8 cellular contexts compared by ENCODE assay signal in genomic region chr16:89097528-89097846, GRCh38. TPM values are rescaled to one million over a fixed set of nuclear protein-coding genes. Genes with fewer than 3 reads are reported as not detected.
DNase-seq lines count a peak whose midpoint lies in the region; ATAC-seq and TF ChIP-seq lines count a peak whose summit lies in the region.

No MANE protein-coding gene starts in this region.

- H3K9me3 Mint-ChIP-seq in effector memory CD8-positive, alpha-beta T cell, result no peaks in the 10 kb centered on the region

- H3K4me1 Mint-ChIP-seq in effector memory CD8-positive, alpha-beta T cell (ENCODE audit: low read depth in 2 of 2), result peaks cover 52 to 53% of the 10 kb centered on the region in 2 donors

- H3F3A ChIP-seq in SU-DHL-6 (ENCODE audit: insufficient read depth), result peaks cover 47% of the 10 kb centered on the region

- TF ChIP-seq POLR2A in stomach (IDR thresholded peaks at IDR 0.05), result no peak

- H3K4me3 ChIP-seq in SU-DHL-6 (ENCODE audit: insufficient read depth, low read length, poor library complexity, severe bottlenecking) (peak overlapping the region; percentile 44), stomach (no peak overlapping the region), ascending aorta (no peak overlapping the region)

- intact Hi-C loops in Right ventricle myocardium inferior (cut with DNase I), result no loop called here
- intact Hi-C loops in left cardiac atrium (cut with DNase I), result loop anchor here in 1 of 2 donors (10.0 kb wide), 1 partner anchor 153 kb away; no protein-coding TSS in a partner anchor
- intact Hi-C loops in stomach (cut with DNase I; ENCODE audit: low total_unique reads), result no loop called here
- intact Hi-C loops in ascending aorta (cut with DNase I), result loop anchor here (10.0 kb wide), 2 partner anchors 67 to 117 kb away; partner anchors contain the start of gene ZNF778

- no peaks in the 10 kb centered on the region for H3K27me3 Mint-ChIP-seq in effector memory CD8-positive, alpha-beta T cell

- no peak for TF ChIP-seq EP300 in stomach (IDR thresholded peaks at IDR 0.05)

- H3K4me1 ChIP-seq in stomach, result peaks cover 31 to 76% (median 57%) of the 10 kb centered on the region in 4 donors
- H3K4me1 ChIP-seq in ascending aorta, result peaks cover 0 to 21% of the 10 kb centered on the region in 2 donors

- peak overlapping the region; percentile 96 to 99 for H3K27ac Mint-ChIP-seq in effector memory CD8-positive, alpha-beta T cell

- no peaks in the 10 kb centered on the region for H4K20me1 ChIP-seq in SU-DHL-6 (ENCODE audit: low read depth, low read length)

- no peak for ATAC-seq in Right ventricle myocardium inferior
- ATAC-seq in left cardiac atrium, result no peak
- ATAC-seq in effector memory CD8-positive, alpha-beta T cell (replicated peaks), result peak; percentile 1
- ATAC-seq in activated CD4-positive, CD25-positive, alpha-beta regulatory T cell treated with anti-CD3 and anti-CD28 coated beads, Interleukin-2, amount 50 U/mL, for 24 hours, result no peak

- H3K4me3 Mint-ChIP-seq in effector memory CD8-positive, alpha-beta T cell, result peak overlapping the region; percentile 80 to 93

- H3K9me2 ChIP-seq in SU-DHL-6 (replicated peaks; ENCODE audit: insufficient read depth, low read length), result no peaks in the 10 kb centered on the region

- H3K36me3 ChIP-seq in SU-DHL-6 (ENCODE audit: low read length), result 0 out of 2 replicates have a peak, but pooled peaks cover 3% of the 10 kb centered on the region
- H3K36me3 ChIP-seq in stomach, result peaks cover 15 to 35% (median 29%) of the 10 kb centered on the region in 4 donors
- H3K36me3 ChIP-seq in ascending aorta, result peaks cover 19 to 20% of the 10 kb centered on the region in 2 donors

- H3K4me2 ChIP-seq in SU-DHL-6 (ENCODE audit: low read depth, low read length, poor library complexity, severe bottlenecking), result peak overlapping the region; percentile 86

- peaks cover 43% of the 10 kb centered on the region for H3K36me3 Mint-ChIP-seq in effector memory CD8-positive, alpha-beta T cell (ENCODE audit: insufficient read depth)

- DNase-seq in Right ventricle myocardium inferior (ENCODE audit: missing footprints) (peak; percentile 40), left cardiac atrium (no peak), stomach (no peak), G401 (ENCODE audit: low spot score) (no peak), ascending aorta (ENCODE audit: low spot score in 2 of 2) (no peak)
- no peak for DNase-seq in effector memory CD8-positive, alpha-beta T cell

- H3K9ac ChIP-seq in SU-DHL-6 (ENCODE audit: low read length), result peak overlapping the region; percentile 98

- no peak overlapping the region for H2AFZ ChIP-seq in SU-DHL-6 (ENCODE audit: low read depth, low read length, severe bottlenecking)

- H3K27me3 ChIP-seq in SU-DHL-6 (ENCODE audit: low read length) (no peaks in the 10 kb centered on the region), stomach (no peaks in the 10 kb centered on the region), ascending aorta (no peaks in the 10 kb centered on the region)

- TF ChIP-seq CTCF in SU-DHL-6 (IDR thresholded peaks at IDR 0.05; ENCODE audit: insufficient read depth, low read length, poor library complexity, severe bottlenecking) (no peak), stomach (IDR thresholded peaks at IDR 0.05) (no peak), ascending aorta (IDR thresholded peaks at IDR 0.05) (no peak)

- 55 to 86% (median 67%) methylated on average over 4 to 10 of the region's 10 CpGs for WGBS in stomach, 5 donors

- H3K9me3 ChIP-seq in SU-DHL-6 (ENCODE audit: insufficient read depth, low read length), result no peaks in the 10 kb centered on the region
- H3K9me3 ChIP-seq in stomach, result no peaks in the 10 kb centered on the region
- H3K9me3 ChIP-seq in ascending aorta, result no peaks in the 10 kb centered on the region

- peaks cover 65% of the 10 kb centered on the region for H3K79me2 ChIP-seq in SU-DHL-6 (ENCODE audit: insufficient read depth, low read length)

- in situ Hi-C loops in G401 (cut with HindIII; ENCODE audit: low sequenced_read_pairs), result no loop called here

- peak overlapping the region; percentile 99 for H3K27ac ChIP-seq in SU-DHL-6 (ENCODE audit: low read depth, low read length)
- H3K27ac ChIP-seq in stomach, result peak overlapping the region in 4 of 5 donors; percentile 21 to 70 (median 38)
- H3K27ac ChIP-seq in ascending aorta, result no peak overlapping the region

RNA-seq across cellular contexts. Expression of gene ACSF3, which starts 3.8 kb away (rescaled TPM):
- total RNA-seq in Right ventricle myocardium inferior (17.0 TPM), left cardiac atrium (10 to 100 TPM; 14.9 to 16.2 TPM), stomach (100 to 1,000 TPM in 1 of 5 donors, 10 to 100 TPM in 4; 16.9 to 265 (median 27.7) TPM), ascending aorta (5.2 TPM)
- polyA plus RNA-seq in stomach, result 10 to 100 TPM; 29.4 to 33.2 (median 31.9) TPM
- total RNA-seq in G401 (2014; rRNA removed; shearing (Covaris generic)), result 38.0 and 38.7 TPM in 2 replicates

Comparison
In these comparisons a context has a peak if more than half of its experiments do, and no peak if none do; other contexts are left out.
1. H3K27ac ChIP-seq: peak in SU-DHL-6 (single experiment) and stomach (4 of 5); none in ascending aorta (0 of 2).